ENCODE assay signal across 26 cellular contexts in the genomic region with DNA sequence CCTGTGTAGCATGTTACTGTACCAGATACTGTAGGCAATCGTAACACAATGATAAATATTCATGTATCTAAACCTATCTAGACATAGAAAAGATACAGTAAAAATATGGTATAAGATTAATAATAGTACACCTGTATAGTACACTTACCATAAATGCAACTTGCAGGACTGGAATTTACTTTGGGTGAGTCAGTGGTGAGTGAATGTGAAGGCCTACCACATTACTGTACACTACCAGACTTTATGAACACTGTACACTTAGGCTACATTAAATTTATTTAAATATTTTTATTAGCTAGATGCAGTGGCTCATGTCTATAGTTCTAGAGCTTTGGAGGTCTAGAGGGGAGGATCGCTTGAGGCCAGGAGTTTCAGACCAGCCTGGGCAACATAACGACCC.
"Had no signal": no experiment of that assay in that cellular context is flagged by ENCODE, and none has a peak within 500 bp of the region (broad histone marks: within the 10 kb centered on the region; RNA-seq: fewer than 3 reads in every experiment).

No MANE protein-coding gene starts in this region.

- H3K4me1 ChIP-seq: adrenal gland had no signal

- H3K27me3 ChIP-seq: adrenal gland, body of pancreas had no signal

- H3K27ac ChIP-seq: adrenal gland, body of pancreas had no signal

- FAIRE-seq: RCC 7860 had no signal

- H3K36me3 ChIP-seq: adrenal gland had no signal

- H3K9me3 ChIP-seq: adrenal gland, body of pancreas had no signal

- H3K36me3 Mint-ChIP-seq: activated naive CD8-positive, alpha-beta T cell treated with anti-CD3 and anti-CD28 coated beads, Interleukin-2, amount 10 ng/mL, durations not matched to agents 7 days and 5 days had no signal

- DNase-seq: activated CD4-positive, alpha-beta T cell treated with anti-CD3 and anti-CD28 coated beads for 48 hours; activated CD4-positive, alpha-beta T cell treated with anti-CD3 and anti-CD28 coated beads, Interleukin-2, amount 50 U/mL, for 4 hours; activated CD4-positive, CD25-positive, alpha-beta regulatory T cell treated with anti-CD3 and anti-CD28 coated beads, Interleukin-2, amount 50 U/mL, for 72 hours; activated CD8-positive, alpha-beta memory T cell treated with anti-CD3 and anti-CD28 coated beads, Interleukin-2, amount 50 U/mL, for 48 hours; activated CD8-positive, alpha-beta T cell treated with anti-CD3 and anti-CD28 coated beads, Interleukin-2, amount 10 ng/mL, durations not matched to agents 7 days and 5 days; activated naive CD4-positive, alpha-beta T cell treated with anti-CD3 and anti-CD28 coated beads, Interleukin-2, amount 50 U/mL, for 16 hours; activated naive CD8-positive, alpha-beta T cell treated with anti-CD3 and anti-CD28 coated beads, Interleukin-2, amount 10 ng/mL, durations not matched to agents 7 days and 5 days; activated T-cell treated with anti-CD3 and anti-CD28 coated beads, Interleukin-2, amount 50 U/mL, for 1 hour; adrenal gland; anterior cingulate cortex; body of pancreas; Kasumi-1; NCI-H1092; NCI-H1417 treated with DMSO at 0.1 percent for 48 hours; NCI-H1694; NCI-H2029; NCI-H2107; NCI-H2171 treated with DMSO at 0.1 percent for 48 hours; NCI-H226; NCI-H526; NCI-H82; NK-92 treated with Interleukin-12 subunit alpha and Interleukin-12 subunit beta, amount 100 ng/mL, for 24 hours; SHP77 treated with DMSO at 0.1 percent for 48 hours had no signal

- ATAC-seq: activated CD8-positive, alpha-beta T cell treated with anti-CD3 and anti-CD28 coated beads, Interleukin-2, amount 10 ng/mL, durations not matched to agents 7 days and 5 days; body of pancreas had no signal

- H3K27me3 Mint-ChIP-seq: activated naive CD8-positive, alpha-beta T cell treated with anti-CD3 and anti-CD28 coated beads, Interleukin-2, amount 10 ng/mL, durations not matched to agents 7 days and 5 days; central memory CD8-positive, alpha-beta T cell had no signal

- H3K4me1 Mint-ChIP-seq: activated naive CD8-positive, alpha-beta T cell treated with anti-CD3 and anti-CD28 coated beads, Interleukin-2, amount 10 ng/mL, durations not matched to agents 7 days and 5 days; central memory CD8-positive, alpha-beta T cell had no signal

- H3K4me3 ChIP-seq: adrenal gland, body of pancreas had no signal

- H3K4me3 Mint-ChIP-seq: activated CD8-positive, alpha-beta T cell treated with anti-CD3 and anti-CD28 coated beads, Interleukin-2, amount 10 ng/mL, durations not matched to agents 7 days and 5 days; activated naive CD8-positive, alpha-beta T cell treated with anti-CD3 and anti-CD28 coated beads, Interleukin-2, amount 10 ng/mL, durations not matched to agents 7 days and 5 days; central memory CD8-positive, alpha-beta T cell; T-helper 1 cell treated with Interleukin-12 subunit alpha and Interleukin-12 subunit beta and Interleukin-4 antibody, amounts not matched to agents 30 μg/mL and 1 μg/mL, for 36 hours had no signal

- H3K9me3 Mint-ChIP-seq: activated naive CD8-positive, alpha-beta T cell treated with anti-CD3 and anti-CD28 coated beads, Interleukin-2, amount 10 ng/mL, durations not matched to agents 7 days and 5 days; central memory CD8-positive, alpha-beta T cell; T-helper 1 cell treated with Interleukin-12 subunit alpha and Interleukin-12 subunit beta and Interleukin-4 antibody, amounts not matched to agents 30 μg/mL and 1 μg/mL, for 36 hours had no signal

- H3K27ac Mint-ChIP-seq: activated CD8-positive, alpha-beta T cell treated with anti-CD3 and anti-CD28 coated beads, Interleukin-2, amount 10 ng/mL, durations not matched to agents 7 days and 5 days; activated naive CD8-positive, alpha-beta T cell treated with anti-CD3 and anti-CD28 coated beads, Interleukin-2, amount 10 ng/mL, durations not matched to agents 7 days and 5 days; T-helper 1 cell treated with Interleukin-12 subunit alpha and Interleukin-12 subunit beta and Interleukin-4 antibody, amounts not matched to agents 30 μg/mL and 1 μg/mL, for 36 hours had no signal
